ENCODE assay signal across 8 cellular contexts in the genomic region with DNA sequence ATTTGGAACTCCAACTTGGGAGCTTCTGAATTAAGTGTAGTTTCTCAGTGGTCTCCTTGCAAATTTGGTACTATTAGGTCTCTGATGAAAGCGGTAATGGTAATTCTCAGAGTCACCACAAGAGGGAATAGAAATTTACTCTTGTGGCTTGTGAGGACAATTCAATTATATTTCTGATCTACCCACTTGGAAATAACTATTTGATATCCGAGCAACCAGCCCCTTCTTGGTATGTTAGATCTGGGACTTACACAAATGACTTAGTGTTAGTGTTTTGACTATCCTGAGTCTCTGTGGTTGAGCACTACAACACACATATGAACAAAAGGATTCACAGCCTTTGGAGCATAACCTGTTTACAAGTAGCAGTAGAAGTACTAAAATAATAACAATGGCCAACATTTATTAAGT.
DNase-seq lines count a peak whose midpoint lies in the region; ATAC-seq and TF ChIP-seq lines count a peak whose summit lies in the region.

No MANE protein-coding gene starts in this region.

- no peak overlapping the region for H3K27ac ChIP-seq in vagina
- no peak overlapping the region for H3K27ac ChIP-seq in aorta (ENCODE audit: low read depth in 1 of 2, low read length in 2 of 2)

- no peak for DNase-seq in BE2C
- peak; percentile 80 for DNase-seq in GM20000 (ENCODE audit: low spot score)
- peak; percentile 49 to 59 for DNase-seq in NCI-H526 (lab: John Stamatoyannopoulos, UW)
- DNase-seq in left lobe of liver (ENCODE audit: low spot score) = no peak
- DNase-seq in vagina (ENCODE audit: extremely low spot score in 2 of 2) = no peak
- no peak for DNase-seq in aorta
- no peak for DNase-seq in D341Med (ENCODE audit: low spot score)

- no peaks in the 10 kb centered on the region for H3K4me1 ChIP-seq in BE2C
- H3K4me1 ChIP-seq in vagina = no peaks in the 10 kb centered on the region
- H3K4me1 ChIP-seq in aorta (ENCODE audit: control insufficient read depth in 1 of 2, insufficient read depth in 2 of 2, low read length in 2 of 2) = no peaks in the 10 kb centered on the region

- peak; percentile 81 for ATAC-seq in left lobe of liver
- ATAC-seq in aorta (ENCODE audit: low FRiP score) = no peak

- WGBS in aorta, 2 donors = 4% methylated on average over 2 of the region's 2 CpGs

- TF ChIP-seq CTCF in BE2C (IDR thresholded peaks at IDR 0.05; ENCODE audit: low read depth, low read length) = peak; percentile 46
- TF ChIP-seq CTCF in GM20000 (IDR thresholded peaks at IDR 0.05; ENCODE audit: extremely low read depth, missing control alignments) = peak; percentile 31
- peak; percentile 58 to 74 for TF ChIP-seq CTCF in brain (conservative IDR thresholded peaks at IDR 0.05)
- TF ChIP-seq CTCF in vagina (IDR thresholded peaks at IDR 0.05) = peak; percentile 35 to 68 (median 45)

- H3K4me3 Mint-ChIP-seq in brain = no peak overlapping the region

- H3K36me3 Mint-ChIP-seq in brain = no peaks in the 10 kb centered on the region

- peaks cover 17% of the 10 kb centered on the region for H3K27me3 Mint-ChIP-seq in brain

- TF ChIP-seq POLR2A in vagina (IDR thresholded peaks at IDR 0.05) = no peak

- H3K27ac Mint-ChIP-seq in brain = peak overlapping the region in 1 of 5 experiments; percentile 22

- H3K27me3 ChIP-seq in BE2C = no peaks in the 10 kb centered on the region
- no peaks in the 10 kb centered on the region for H3K27me3 ChIP-seq in vagina
- no peaks in the 10 kb centered on the region for H3K27me3 ChIP-seq in aorta (ENCODE audit: control insufficient read depth in 1 of 2, insufficient read depth in 2 of 2, low read length in 1 of 2)

- H3K36me3 ChIP-seq in BE2C = no peaks in the 10 kb centered on the region
- no peaks in the 10 kb centered on the region for H3K36me3 ChIP-seq in vagina
- H3K36me3 ChIP-seq in aorta (ENCODE audit: control insufficient read depth in 1 of 2, insufficient read depth in 2 of 2, low read length in 1 of 2) = no peaks in the 10 kb centered on the region

- intact Hi-C loops in vagina (cut with DNase I) = no loop called here
- intact Hi-C loops in aorta (cut with DNase I) = no loop called here

- peaks cover 0 to 5% (median 0%) of the 10 kb centered on the region in 5 experiments for H3K9me3 Mint-ChIP-seq in brain

- no peak overlapping the region for H3K4me3 ChIP-seq in BE2C (ENCODE audit: low read depth, low read length)
- no peak overlapping the region for H3K4me3 ChIP-seq in vagina
- H3K4me3 ChIP-seq in aorta (ENCODE audit: low read length in 2 of 2) = no peak overlapping the region

- peaks cover 4% of the 10 kb centered on the region for H3K4me1 Mint-ChIP-seq in brain

- no peaks in the 10 kb centered on the region for H3K9me3 ChIP-seq in BE2C
- no peaks in the 10 kb centered on the region for H3K9me3 ChIP-seq in vagina
- H3K9me3 ChIP-seq in aorta (ENCODE audit: control insufficient read depth, low read length) = no peaks in the 10 kb centered on the region

Comparison
In these comparisons a context has a peak if more than half of its experiments do, and no peak if none do; other contexts are left out.
1. DNase-seq: peak in GM20000 (single experiment) and NCI-H526 (2 of 2); none in BE2C (single experiment), left lobe of liver (single experiment), vagina (0 of 2), aorta (0 of 2) and D341Med (single experiment).
2. Peak in every context shown above with its lines, with median percentiles within 50 percentile points of each other: CTCF ChIP-seq.